ENCODE assay signal across 1 cellular context in the genomic region with DNA sequence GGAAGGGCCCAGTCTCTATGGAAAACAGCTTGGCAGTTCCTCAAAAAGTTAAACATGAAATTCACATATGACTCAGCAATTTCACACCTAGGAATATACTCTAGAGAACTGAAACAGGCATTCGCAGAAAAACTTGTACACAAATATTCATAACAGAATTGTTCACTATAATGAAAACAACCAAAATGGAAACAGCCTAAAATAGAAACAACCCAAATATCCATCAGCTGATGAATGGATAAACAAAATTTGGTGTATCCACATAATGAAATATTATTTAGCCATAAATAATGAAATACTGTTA.
A peak's percentile ranks its signal among the peaks of the same experiment; 100 is the strongest.
TF ChIP-seq lines count a peak whose summit lies in the region.

No MANE protein-coding gene starts in this region.

TF ChIP-seq in K562, 482 proteins besides CTCF, POLR2A, EP300 and RAD21 (continues in another document):
- TF ChIP-seq, protein P1, sequence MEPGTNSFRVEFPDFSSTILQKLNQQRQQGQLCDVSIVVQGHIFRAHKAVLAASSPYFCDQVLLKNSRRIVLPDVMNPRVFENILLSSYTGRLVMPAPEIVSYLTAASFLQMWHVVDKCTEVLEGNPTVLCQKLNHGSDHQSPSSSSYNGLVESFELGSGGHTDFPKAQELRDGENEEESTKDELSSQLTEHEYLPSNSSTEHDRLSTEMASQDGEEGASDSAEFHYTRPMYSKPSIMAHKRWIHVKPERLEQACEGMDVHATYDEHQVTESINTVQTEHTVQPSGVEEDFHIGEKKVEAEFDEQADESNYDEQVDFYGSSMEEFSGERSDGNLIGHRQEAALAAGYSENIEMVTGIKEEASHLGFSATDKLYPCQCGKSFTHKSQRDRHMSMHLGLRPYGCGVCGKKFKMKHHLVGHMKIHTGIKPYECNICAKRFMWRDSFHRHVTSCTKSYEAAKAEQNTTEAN (CRISPR knock-in tag; IDR thresholded peaks at IDR 0.05), result no peak
- TF ChIP-seq KAT8 (IDR thresholded peaks at IDR 0.05; ENCODE audit: low read depth) (no peak), ZNF79 (CRISPR knock-in tag; IDR thresholded peaks at IDR 0.05; ENCODE audit: low read depth) (no peak), RNF2 (IDR thresholded peaks at IDR 0.05) (no peak), PURB (CRISPR knock-in tag; IDR thresholded peaks at IDR 0.05; ENCODE audit: low read depth) (no peak), ZNF232 (CRISPR knock-in tag; IDR thresholded peaks at IDR 0.05) (no peak), ZNF124 (CRISPR knock-in tag; IDR thresholded peaks at IDR 0.05) (no peak), HNRNPLL (IDR thresholded peaks at IDR 0.05; ENCODE audit: low read depth, low read length, poor library complexity, severe bottlenecking) (no peak), ZNF41 (CRISPR knock-in tag; conservative IDR thresholded peaks at IDR 0.05) (no peak), NELFE (IDR thresholded peaks at IDR 0.05; ENCODE audit: insufficient read depth, insufficient read length) (no peak), ARID1B (IDR thresholded peaks at IDR 0.05) (0 out of 2 replicates have a peak, but pooled peaks have one; percentile 42), ZNF707 (CRISPR knock-in tag; conservative IDR thresholded peaks at IDR 0.05) (no peak), MTA3 (IDR thresholded peaks at IDR 0.05; ENCODE audit: borderline replicate concordance) (no peak), BACH1 (tag; IDR thresholded peaks at IDR 0.05) (peak; percentile 82; the same call in 1 of the 2 replicates), TAF15 (IDR thresholded peaks at IDR 0.05; ENCODE audit: low read depth, low read length) (no peak), C11orf30 (IDR thresholded peaks at IDR 0.05; ENCODE audit: low read depth) (peak; percentile 95), ZNF212 (CRISPR knock-in tag; IDR thresholded peaks at IDR 0.05) (no peak), RBM15 (IDR thresholded peaks at IDR 0.05; ENCODE audit: insufficient read depth, low read length) (no peak), MAFK (IDR thresholded peaks at IDR 0.05; ENCODE audit: low read length) (peak; percentile 92), XRCC3 (IDR thresholded peaks at IDR 0.05) (no peak), RAD51 (IDR thresholded peaks at IDR 0.05; ENCODE audit: borderline replicate concordance, low read depth) (no peak), STAT5A (IDR thresholded peaks at IDR 0.05; ENCODE audit: borderline replicate concordance, low read length) (no peak), POLR2B (IDR thresholded peaks at IDR 0.05; ENCODE audit: low read depth, partially characterized antibody) (no peak), ARNT (IDR thresholded peaks at IDR 0.05) (no peak), NONO (IDR thresholded peaks at IDR 0.05; ENCODE audit: low read depth in 2 of 2, low read length in 1 of 2) (no peak)
- TF ChIP-seq, protein P2, sequence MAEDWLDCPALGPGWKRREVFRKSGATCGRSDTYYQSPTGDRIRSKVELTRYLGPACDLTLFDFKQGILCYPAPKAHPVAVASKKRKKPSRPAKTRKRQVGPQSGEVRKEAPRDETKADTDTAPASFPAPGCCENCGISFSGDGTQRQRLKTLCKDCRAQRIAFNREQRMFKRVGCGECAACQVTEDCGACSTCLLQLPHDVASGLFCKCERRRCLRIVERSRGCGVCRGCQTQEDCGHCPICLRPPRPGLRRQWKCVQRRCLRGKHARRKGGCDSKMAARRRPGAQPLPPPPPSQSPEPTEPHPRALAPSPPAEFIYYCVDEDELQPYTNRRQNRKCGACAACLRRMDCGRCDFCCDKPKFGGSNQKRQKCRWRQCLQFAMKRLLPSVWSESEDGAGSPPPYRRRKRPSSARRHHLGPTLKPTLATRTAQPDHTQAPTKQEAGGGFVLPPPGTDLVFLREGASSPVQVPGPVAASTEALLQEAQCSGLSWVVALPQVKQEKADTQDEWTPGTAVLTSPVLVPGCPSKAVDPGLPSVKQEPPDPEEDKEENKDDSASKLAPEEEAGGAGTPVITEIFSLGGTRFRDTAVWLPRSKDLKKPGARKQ (CRISPR knock-in tag; IDR thresholded peaks at IDR 0.05), result no peak
- TF ChIP-seq, protein P3, sequence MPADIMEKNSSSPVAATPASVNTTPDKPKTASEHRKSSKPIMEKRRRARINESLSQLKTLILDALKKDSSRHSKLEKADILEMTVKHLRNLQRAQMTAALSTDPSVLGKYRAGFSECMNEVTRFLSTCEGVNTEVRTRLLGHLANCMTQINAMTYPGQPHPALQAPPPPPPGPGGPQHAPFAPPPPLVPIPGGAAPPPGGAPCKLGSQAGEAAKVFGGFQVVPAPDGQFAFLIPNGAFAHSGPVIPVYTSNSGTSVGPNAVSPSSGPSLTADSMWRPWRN (IDR thresholded peaks at IDR 0.05; ENCODE audit: low read depth), result no peak
- TF ChIP-seq, protein P4, sequence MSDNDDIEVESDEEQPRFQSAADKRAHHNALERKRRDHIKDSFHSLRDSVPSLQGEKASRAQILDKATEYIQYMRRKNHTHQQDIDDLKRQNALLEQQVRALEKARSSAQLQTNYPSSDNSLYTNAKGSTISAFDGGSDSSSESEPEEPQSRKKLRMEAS (CRISPR knock-in tag; IDR thresholded peaks at IDR 0.05), result no peak
- TF ChIP-seq, protein P5, sequence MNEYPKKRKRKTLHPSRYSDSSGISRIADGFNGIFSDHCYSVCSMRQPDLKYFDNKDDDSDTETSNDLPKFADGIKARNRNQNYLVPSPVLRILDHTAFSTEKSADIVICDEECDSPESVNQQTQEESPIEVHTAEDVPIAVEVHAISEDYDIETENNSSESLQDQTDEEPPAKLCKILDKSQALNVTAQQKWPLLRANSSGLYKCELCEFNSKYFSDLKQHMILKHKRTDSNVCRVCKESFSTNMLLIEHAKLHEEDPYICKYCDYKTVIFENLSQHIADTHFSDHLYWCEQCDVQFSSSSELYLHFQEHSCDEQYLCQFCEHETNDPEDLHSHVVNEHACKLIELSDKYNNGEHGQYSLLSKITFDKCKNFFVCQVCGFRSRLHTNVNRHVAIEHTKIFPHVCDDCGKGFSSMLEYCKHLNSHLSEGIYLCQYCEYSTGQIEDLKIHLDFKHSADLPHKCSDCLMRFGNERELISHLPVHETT (CRISPR knock-in tag; conservative IDR thresholded peaks at IDR 0.05 in 1 of 2, IDR thresholded peaks at IDR 0.05 in 1 of 2), result no peak
- TF ChIP-seq, protein P6, sequence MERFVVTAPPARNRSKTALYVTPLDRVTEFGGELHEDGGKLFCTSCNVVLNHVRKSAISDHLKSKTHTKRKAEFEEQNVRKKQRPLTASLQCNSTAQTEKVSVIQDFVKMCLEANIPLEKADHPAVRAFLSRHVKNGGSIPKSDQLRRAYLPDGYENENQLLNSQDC (CRISPR knock-in tag; IDR thresholded peaks at IDR 0.05), result no peak
- TF ChIP-seq, protein P7, sequence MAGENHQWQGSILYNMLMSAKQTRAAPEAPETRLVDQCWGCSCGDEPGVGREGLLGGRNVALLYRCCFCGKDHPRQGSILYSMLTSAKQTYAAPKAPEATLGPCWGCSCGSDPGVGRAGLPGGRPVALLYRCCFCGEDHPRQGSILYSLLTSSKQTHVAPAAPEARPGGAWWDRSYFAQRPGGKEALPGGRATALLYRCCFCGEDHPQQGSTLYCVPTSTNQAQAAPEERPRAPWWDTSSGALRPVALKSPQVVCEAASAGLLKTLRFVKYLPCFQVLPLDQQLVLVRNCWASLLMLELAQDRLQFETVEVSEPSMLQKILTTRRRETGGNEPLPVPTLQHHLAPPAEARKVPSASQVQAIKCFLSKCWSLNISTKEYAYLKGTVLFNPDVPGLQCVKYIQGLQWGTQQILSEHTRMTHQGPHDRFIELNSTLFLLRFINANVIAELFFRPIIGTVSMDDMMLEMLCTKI (IDR thresholded peaks at IDR 0.05; ENCODE audit: partially characterized antibody), result no peak
- TF ChIP-seq, protein P8, sequence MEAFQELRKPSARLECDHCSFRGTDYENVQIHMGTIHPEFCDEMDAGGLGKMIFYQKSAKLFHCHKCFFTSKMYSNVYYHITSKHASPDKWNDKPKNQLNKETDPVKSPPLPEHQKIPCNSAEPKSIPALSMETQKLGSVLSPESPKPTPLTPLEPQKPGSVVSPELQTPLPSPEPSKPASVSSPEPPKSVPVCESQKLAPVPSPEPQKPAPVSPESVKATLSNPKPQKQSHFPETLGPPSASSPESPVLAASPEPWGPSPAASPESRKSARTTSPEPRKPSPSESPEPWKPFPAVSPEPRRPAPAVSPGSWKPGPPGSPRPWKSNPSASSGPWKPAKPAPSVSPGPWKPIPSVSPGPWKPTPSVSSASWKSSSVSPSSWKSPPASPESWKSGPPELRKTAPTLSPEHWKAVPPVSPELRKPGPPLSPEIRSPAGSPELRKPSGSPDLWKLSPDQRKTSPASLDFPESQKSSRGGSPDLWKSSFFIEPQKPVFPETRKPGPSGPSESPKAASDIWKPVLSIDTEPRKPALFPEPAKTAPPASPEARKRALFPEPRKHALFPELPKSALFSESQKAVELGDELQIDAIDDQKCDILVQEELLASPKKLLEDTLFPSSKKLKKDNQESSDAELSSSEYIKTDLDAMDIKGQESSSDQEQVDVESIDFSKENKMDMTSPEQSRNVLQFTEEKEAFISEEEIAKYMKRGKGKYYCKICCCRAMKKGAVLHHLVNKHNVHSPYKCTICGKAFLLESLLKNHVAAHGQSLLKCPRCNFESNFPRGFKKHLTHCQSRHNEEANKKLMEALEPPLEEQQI (IDR thresholded peaks at IDR 0.05), result 0 out of 2 replicates have a peak, but pooled peaks have one; percentile 39
- TF ChIP-seq, protein P9, sequence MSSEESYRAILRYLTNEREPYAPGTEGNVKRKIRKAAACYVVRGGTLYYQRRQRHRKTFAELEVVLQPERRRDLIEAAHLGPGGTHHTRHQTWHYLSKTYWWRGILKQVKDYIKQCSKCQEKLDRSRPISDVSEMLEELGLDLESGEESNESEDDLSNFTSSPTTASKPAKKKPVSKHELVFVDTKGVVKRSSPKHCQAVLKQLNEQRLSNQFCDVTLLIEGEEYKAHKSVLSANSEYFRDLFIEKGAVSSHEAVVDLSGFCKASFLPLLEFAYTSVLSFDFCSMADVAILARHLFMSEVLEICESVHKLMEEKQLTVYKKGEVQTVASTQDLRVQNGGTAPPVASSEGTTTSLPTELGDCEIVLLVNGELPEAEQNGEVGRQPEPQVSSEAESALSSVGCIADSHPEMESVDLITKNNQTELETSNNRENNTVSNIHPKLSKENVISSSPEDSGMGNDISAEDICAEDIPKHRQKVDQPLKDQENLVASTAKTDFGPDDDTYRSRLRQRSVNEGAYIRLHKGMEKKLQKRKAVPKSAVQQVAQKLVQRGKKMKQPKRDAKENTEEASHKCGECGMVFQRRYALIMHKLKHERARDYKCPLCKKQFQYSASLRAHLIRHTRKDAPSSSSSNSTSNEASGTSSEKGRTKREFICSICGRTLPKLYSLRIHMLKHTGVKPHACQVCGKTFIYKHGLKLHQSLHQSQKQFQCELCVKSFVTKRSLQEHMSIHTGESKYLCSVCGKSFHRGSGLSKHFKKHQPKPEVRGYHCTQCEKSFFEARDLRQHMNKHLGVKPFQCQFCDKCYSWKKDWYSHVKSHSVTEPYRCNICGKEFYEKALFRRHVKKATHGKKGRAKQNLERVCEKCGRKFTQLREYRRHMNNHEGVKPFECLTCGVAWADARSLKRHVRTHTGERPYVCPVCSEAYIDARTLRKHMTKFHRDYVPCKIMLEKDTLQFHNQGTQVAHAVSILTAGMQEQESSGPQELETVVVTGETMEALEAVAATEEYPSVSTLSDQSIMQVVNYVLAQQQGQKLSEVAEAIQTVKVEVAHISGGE (CRISPR knock-in tag; IDR thresholded peaks at IDR 0.05), result no peak
- TF ChIP-seq, protein P10, sequence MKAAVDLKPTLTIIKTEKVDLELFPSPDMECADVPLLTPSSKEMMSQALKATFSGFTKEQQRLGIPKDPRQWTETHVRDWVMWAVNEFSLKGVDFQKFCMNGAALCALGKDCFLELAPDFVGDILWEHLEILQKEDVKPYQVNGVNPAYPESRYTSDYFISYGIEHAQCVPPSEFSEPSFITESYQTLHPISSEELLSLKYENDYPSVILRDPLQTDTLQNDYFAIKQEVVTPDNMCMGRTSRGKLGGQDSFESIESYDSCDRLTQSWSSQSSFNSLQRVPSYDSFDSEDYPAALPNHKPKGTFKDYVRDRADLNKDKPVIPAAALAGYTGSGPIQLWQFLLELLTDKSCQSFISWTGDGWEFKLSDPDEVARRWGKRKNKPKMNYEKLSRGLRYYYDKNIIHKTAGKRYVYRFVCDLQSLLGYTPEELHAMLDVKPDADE (conservative IDR thresholded peaks at IDR 0.05; ENCODE audit: control insufficient read depth, low read depth, low read length), result no peak
- TF ChIP-seq, protein P11, sequence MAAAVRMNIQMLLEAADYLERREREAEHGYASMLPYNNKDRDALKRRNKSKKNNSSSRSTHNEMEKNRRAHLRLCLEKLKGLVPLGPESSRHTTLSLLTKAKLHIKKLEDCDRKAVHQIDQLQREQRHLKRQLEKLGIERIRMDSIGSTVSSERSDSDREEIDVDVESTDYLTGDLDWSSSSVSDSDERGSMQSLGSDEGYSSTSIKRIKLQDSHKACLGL (CRISPR knock-in tag; IDR thresholded peaks at IDR 0.05; ENCODE audit: borderline replicate concordance, poor library complexity, severe bottlenecking), result no peak
- TF ChIP-seq, protein P12, sequence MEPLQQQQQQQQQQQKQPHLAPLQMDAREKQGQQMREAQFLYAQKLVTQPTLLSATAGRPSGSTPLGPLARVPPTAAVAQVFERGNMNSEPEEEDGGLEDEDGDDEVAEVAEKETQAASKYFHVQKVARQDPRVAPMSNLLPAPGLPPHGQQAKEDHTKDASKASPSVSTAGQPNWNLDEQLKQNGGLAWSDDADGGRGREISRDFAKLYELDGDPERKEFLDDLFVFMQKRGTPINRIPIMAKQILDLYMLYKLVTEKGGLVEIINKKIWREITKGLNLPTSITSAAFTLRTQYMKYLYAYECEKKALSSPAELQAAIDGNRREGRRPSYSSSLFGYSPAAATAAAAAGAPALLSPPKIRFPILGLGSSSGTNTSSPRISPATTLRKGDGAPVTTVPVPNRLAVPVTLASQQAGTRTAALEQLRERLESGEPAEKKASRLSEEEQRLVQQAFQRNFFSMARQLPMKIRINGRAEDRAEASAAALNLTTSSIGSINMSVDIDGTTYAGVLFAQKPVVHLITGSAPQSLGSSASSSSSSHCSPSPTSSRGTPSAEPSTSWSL (CRISPR knock-in tag; IDR thresholded peaks at IDR 0.05; ENCODE audit: borderline replicate concordance), result no peak
- TF ChIP-seq, protein P13, sequence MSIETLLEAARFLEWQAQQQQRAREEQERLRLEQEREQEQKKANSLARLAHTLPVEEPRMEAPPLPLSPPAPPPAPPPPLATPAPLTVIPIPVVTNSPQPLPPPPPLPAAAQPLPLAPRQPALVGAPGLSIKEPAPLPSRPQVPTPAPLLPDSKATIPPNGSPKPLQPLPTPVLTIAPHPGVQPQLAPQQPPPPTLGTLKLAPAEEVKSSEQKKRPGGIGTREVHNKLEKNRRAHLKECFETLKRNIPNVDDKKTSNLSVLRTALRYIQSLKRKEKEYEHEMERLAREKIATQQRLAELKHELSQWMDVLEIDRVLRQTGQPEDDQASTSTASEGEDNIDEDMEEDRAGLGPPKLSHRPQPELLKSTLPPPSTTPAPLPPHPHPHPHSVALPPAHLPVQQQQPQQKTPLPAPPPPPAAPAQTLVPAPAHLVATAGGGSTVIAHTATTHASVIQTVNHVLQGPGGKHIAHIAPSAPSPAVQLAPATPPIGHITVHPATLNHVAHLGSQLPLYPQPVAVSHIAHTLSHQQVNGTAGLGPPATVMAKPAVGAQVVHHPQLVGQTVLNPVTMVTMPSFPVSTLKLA (conservative IDR thresholded peaks at IDR 0.05), result 0 out of 4 replicates have a peak, but pooled peaks of 1 of the 2 experiments have one; percentile 22
- TF ChIP-seq, protein P14, sequence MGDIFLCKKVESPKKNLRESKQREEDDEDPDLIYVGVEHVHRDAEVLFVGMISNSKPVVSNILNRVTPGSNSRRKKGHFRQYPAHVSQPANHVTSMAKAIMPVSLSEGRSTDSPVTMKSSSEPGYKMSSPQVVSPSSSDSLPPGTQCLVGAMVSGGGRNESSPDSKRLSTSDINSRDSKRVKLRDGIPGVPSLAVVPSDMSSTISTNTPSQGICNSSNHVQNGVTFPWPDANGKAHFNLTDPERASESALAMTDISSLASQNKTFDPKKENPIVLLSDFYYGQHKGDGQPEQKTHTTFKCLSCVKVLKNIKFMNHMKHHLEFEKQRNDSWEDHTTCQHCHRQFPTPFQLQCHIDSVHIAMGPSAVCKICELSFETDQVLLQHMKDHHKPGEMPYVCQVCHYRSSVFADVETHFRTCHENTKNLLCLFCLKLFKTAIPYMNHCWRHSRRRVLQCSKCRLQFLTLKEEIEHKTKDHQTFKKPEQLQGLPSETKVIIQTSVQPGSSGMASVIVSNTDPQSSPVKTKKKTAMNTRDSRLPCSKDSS (IDR thresholded peaks at IDR 0.05; ENCODE audit: low read depth, partially characterized antibody), result no peak
